ENCODE assay signal across 9 cellular contexts in genomic region chr19:53520163-53520546, GRCh38. TPM values are rescaled to one million over a fixed set of nuclear protein-coding genes. Genes with fewer than 3 reads are reported as not detected.
A peak's percentile ranks its signal among the peaks of the same experiment; 100 is the strongest.
DNase-seq lines count a peak whose midpoint lies in the region; ATAC-seq, FAIRE-seq and TF ChIP-seq lines count a peak whose summit lies in the region.
"Had no signal": no experiment of that assay in that cellular context is flagged by ENCODE, and none has a peak within 500 bp of the region (broad histone marks: within the 10 kb centered on the region; RNA-seq: fewer than 3 reads in every experiment).

No MANE protein-coding gene starts in this region.

- 92% methylated on average over 13 of the region's 13 CpGs for WGBS in SK-N-SH (ENCODE audit: low lambda C conversion rate)
- 58 to 71% (median 69%) methylated on average over 13 of the region's 13 CpGs for WGBS in stomach, 5 donors

- H3K27ac Mint-ChIP-seq in activated naive CD8-positive, alpha-beta T cell treated with anti-CD3 and anti-CD28 coated beads, Interleukin-2, amount 10 ng/mL, durations not matched to agents 7 days and 5 days = peak overlapping the region; percentile 93

- POLR2A ChIA-PET in SK-N-SH (lab: Yijun Ruan, JAX) = interaction anchor here (0.6 kb wide), 1 partner anchor 17 kb away, joined by 3 read pairs; no protein-coding TSS in a partner anchor
- POLR2A ChIA-PET in activated naive CD8-positive, alpha-beta T cell treated with anti-CD3 and anti-CD28 coated beads, Interleukin-2, amount 10 ng/mL, durations not matched to agents 7 days and 5 days (lab: Charles Lee) = interaction anchor here (0.8 to 1.6 kb wide), 3 partner anchors 16 to 35 kb away, joined by 4 to 8 read pairs (median 5); no protein-coding TSS in a partner anchor

- H3K36me3 Mint-ChIP-seq in activated naive CD8-positive, alpha-beta T cell treated with anti-CD3 and anti-CD28 coated beads, Interleukin-2, amount 10 ng/mL, durations not matched to agents 7 days and 5 days = peaks cover 20% of the 10 kb centered on the region

- no peak for TF ChIP-seq RAD21 in SK-N-SH (IDR thresholded peaks at IDR 0.05; ENCODE audit: low read length)

- no peaks in the 10 kb centered on the region for H4K20me1 ChIP-seq in SK-N-SH (ENCODE audit: insufficient read depth)

- ATAC-seq in SK-N-SH treated with all-trans-retinoic acid at 6 μM for 48 hours = no peak
- no peak for ATAC-seq in activated naive CD8-positive, alpha-beta T cell treated with anti-CD3 and anti-CD28 coated beads, Interleukin-2, amount 10 ng/mL, durations not matched to agents 7 days and 5 days (ENCODE audit: low read depth)

- peaks cover 11% of the 10 kb centered on the region for H3K79me2 ChIP-seq in SK-N-SH (ENCODE audit: insufficient read depth)

- no peaks in the 10 kb centered on the region for H3F3A ChIP-seq in SK-N-SH (replicated peaks; ENCODE audit: insufficient read depth)

- peak overlapping the region; percentile 97 for H3K4me2 ChIP-seq in SK-N-SH

- CTCF ChIA-PET in SK-N-SH (lab: Yijun Ruan, JAX) = interaction anchor here (1.0 to 1.8 kb wide), 2 partner anchors 8 to 15 kb away, joined by 4 to 5 read pairs; no protein-coding TSS in a partner anchor

- intact Hi-C loops in kidney (cut with DNase I) = no loop called here
- intact Hi-C loops in stomach (cut with DNase I; ENCODE audit: low total_unique reads) = no loop called here

- no peaks in the 10 kb centered on the region for H3K9me3 ChIP-seq in SK-N-SH
- peaks cover 0 to 6% of the 10 kb centered on the region in 2 donors for H3K9me3 ChIP-seq in kidney (ENCODE audit: control insufficient read depth in 1 of 2, low read length in 2 of 2)
- peaks cover 0 to 22% (median 11%) of the 10 kb centered on the region in 4 donors for H3K9me3 ChIP-seq in stomach

- H3K27me3 ChIP-seq in SK-N-SH (ENCODE audit: insufficient read depth) (no peaks in the 10 kb centered on the region), stomach (no peaks in the 10 kb centered on the region)

- TF ChIP-seq EP300 in SK-N-SH (IDR thresholded peaks at IDR 0.05; ENCODE audit: borderline replicate concordance in 1 of 2, low read depth in 1 of 2, low read length in 1 of 2) (no peak), stomach (IDR thresholded peaks at IDR 0.05) (no peak)

- peak overlapping the region; percentile 50 to 95 for H3K4me3 ChIP-seq in SK-N-SH (ENCODE audit: low read depth in 2 of 2, low read length in 1 of 2)
- peak overlapping the region; percentile 77 to 78 for H3K4me3 ChIP-seq in kidney (ENCODE audit: low read length in 2 of 2)
- H3K4me3 ChIP-seq in stomach = peak overlapping the region; percentile 56 to 71 (median 62)

- peak overlapping the region; percentile 93 for H3K4me3 Mint-ChIP-seq in activated naive CD8-positive, alpha-beta T cell treated with anti-CD3 and anti-CD28 coated beads, Interleukin-2, amount 10 ng/mL, durations not matched to agents 7 days and 5 days

- no peak for TF ChIP-seq POLR2A in stomach (IDR thresholded peaks at IDR 0.05)

- peak overlapping the region; percentile 100 for H2AFZ ChIP-seq in SK-N-SH (ENCODE audit: low read depth)

- peaks cover 10% of the 10 kb centered on the region for H3K9me3 Mint-ChIP-seq in activated naive CD8-positive, alpha-beta T cell treated with anti-CD3 and anti-CD28 coated beads, Interleukin-2, amount 10 ng/mL, durations not matched to agents 7 days and 5 days

- H3K27ac ChIP-seq in SK-N-SH (ENCODE audit: low read depth in 2 of 2, low read length in 1 of 2) (peak overlapping the region; percentile 39 to 79), kidney (ENCODE audit: low read depth in 2 of 2, low read length in 2 of 2) (peak overlapping the region; percentile 45 to 66), stomach (peak overlapping the region; percentile 74 to 88 (median 82))

- H3K36me3 ChIP-seq in SK-N-SH (replicated peaks in 1 of 2; ENCODE audit: control insufficient read depth in 1 of 2, insufficient read depth in 2 of 2, low read length in 1 of 2) (no peaks in the 10 kb centered on the region), kidney (ENCODE audit: control insufficient read depth in 1 of 2, insufficient read depth in 2 of 2, low read length in 2 of 2) (no peaks in the 10 kb centered on the region), stomach (no peaks in the 10 kb centered on the region)

- no peaks in the 10 kb centered on the region for H3K9me2 ChIP-seq in SK-N-SH

- no peaks in the 10 kb centered on the region for H3K27me3 Mint-ChIP-seq in activated naive CD8-positive, alpha-beta T cell treated with anti-CD3 and anti-CD28 coated beads, Interleukin-2, amount 10 ng/mL, durations not matched to agents 7 days and 5 days

- DNase-seq in SK-N-SH = no peak
- DNase-seq in activated naive CD8-positive, alpha-beta T cell treated with anti-CD3 and anti-CD28 coated beads, Interleukin-2, amount 10 ng/mL, durations not matched to agents 7 days and 5 days = no peak
- no peak for DNase-seq in kidney
- no peak for DNase-seq in stomach
- no peak for DNase-seq in glomerular visceral epithelial cell (ENCODE audit: extremely low spot score)
- DNase-seq in NCI-H2171 treated with DMSO at 0.1 percent for 48 hours (lab: John Stamatoyannopoulos, UW) = no peak
- no peak for DNase-seq in DMS 273 (lab: John Stamatoyannopoulos, UW; ENCODE audit: unreplicated experiment)

- TF ChIP-seq CTCF in SK-N-SH (IDR thresholded peaks at IDR 0.05) = no peak
- no peak for TF ChIP-seq CTCF in kidney (IDR thresholded peaks at IDR 0.05; ENCODE audit: borderline replicate concordance, extremely low read depth, insufficient read depth)
- no peak for TF ChIP-seq CTCF in stomach (IDR thresholded peaks at IDR 0.05)

- peaks cover 14% of the 10 kb centered on the region for H3K4me1 Mint-ChIP-seq in activated naive CD8-positive, alpha-beta T cell treated with anti-CD3 and anti-CD28 coated beads, Interleukin-2, amount 10 ng/mL, durations not matched to agents 7 days and 5 days

- H3K4me1 ChIP-seq in SK-N-SH (ENCODE audit: control insufficient read depth in 1 of 2, insufficient read depth in 2 of 2, low read depth in 1 of 2, low read length in 1 of 2) = peaks cover 0 to 8% of the 10 kb centered on the region in 2 experiments; a peak in 1 of 4 replicates
- H3K4me1 ChIP-seq in kidney (ENCODE audit: control insufficient read depth in 1 of 2, insufficient read depth in 1 of 2, low read depth in 1 of 2, low read length in 2 of 2) = peaks cover 0 to 9% of the 10 kb centered on the region in 2 donors
- H3K4me1 ChIP-seq in stomach = peaks cover 8 to 18% (median 17%) of the 10 kb centered on the region in 4 donors

- H3K9ac ChIP-seq in SK-N-SH = no peak overlapping the region
- peak overlapping the region in 1 of 2 donors; percentile 42 for H3K9ac ChIP-seq in kidney (ENCODE audit: low read length in 2 of 2)

- FAIRE-seq in kidney (lab: Jason Lieb, UNC) = no peak
- FAIRE-seq: A204.1 had no signal

TF ChIP-seq in SK-N-SH, 30 proteins besides CTCF, POLR2A, EP300 and RAD21:
- TF ChIP-seq FOXJ3 (CRISPR knock-in tag; IDR thresholded peaks at IDR 0.05) = no peak
- TF ChIP-seq FOXM1 (IDR thresholded peaks at IDR 0.05; ENCODE audit: low read depth) = no peak
- TF ChIP-seq FOSL2 (IDR thresholded peaks at IDR 0.05; ENCODE audit: borderline replicate concordance, low read depth) = no peak
- TF ChIP-seq IRF3 (IDR thresholded peaks at IDR 0.05; ENCODE audit: low read depth, low read length) = no peak
- no peak for TF ChIP-seq POLR2AphosphoS5 (IDR thresholded peaks at IDR 0.05; ENCODE audit: low read depth, low read length)

TF ChIP-seq in SK-N-SH treated with all-trans-retinoic acid at 6 μM for 48 hours, 23 proteins besides CTCF, POLR2A, EP300 and RAD21 (continues in another document):
- TF ChIP-seq ARNTL (CRISPR knock-in tag; IDR thresholded peaks at IDR 0.05; ENCODE audit: borderline replicate concordance, low read depth) = no peak
- no peak for TF ChIP-seq ZC3H10 (CRISPR knock-in tag; IDR thresholded peaks at IDR 0.05)
- TF ChIP-seq OSR1 (CRISPR knock-in tag; IDR thresholded peaks at IDR 0.05) = no peak
- no peak for TF ChIP-seq CSDC2 (CRISPR knock-in tag; IDR thresholded peaks at IDR 0.05)
- TF ChIP-seq POU6F1 (CRISPR knock-in tag; IDR thresholded peaks at IDR 0.05; ENCODE audit: borderline replicate concordance, low read depth) = no peak

RNA-seq across cellular contexts. Expression of gene ZNF331, which starts 17.8 kb away (rescaled TPM):
- polyA plus RNA-seq in SK-N-SH (2012; rRNA removed) = 7.2 and 8.9 TPM in 2 replicates
- 3.0 and 4.2 TPM in 2 replicates for polyA plus RNA-seq in SK-N-SH (2012; cell fraction: cytosol; rRNA removed)
- 41.5 and 46.1 TPM in 2 replicates for polyA plus RNA-seq in SK-N-SH (2012; cell fraction: nucleus; rRNA removed)
- total RNA-seq in activated naive CD8-positive, alpha-beta T cell treated with anti-CD3 and anti-CD28 coated beads, Interleukin-2, amount 10 ng/mL, durations not matched to agents 7 days and 5 days = 10 to 100 TPM; 27.5 to 29.8 TPM
- 22.3 TPM for total RNA-seq in kidney
- 6.5 TPM for polyA plus RNA-seq in kidney (ENCODE audit: insufficient read depth, low read depth, low replicate concordance)
- 10 to 100 TPM in 4 of 5 donors, 1 to 10 TPM in 1; 2.9 to 67.2 (median 17.9) TPM for total RNA-seq in stomach
- polyA plus RNA-seq in stomach = 1 to 10 TPM; 8.1 to 8.9 (median 8.5) TPM

RNA-seq across cellular contexts. Expression of gene ZNF813, which starts 52.6 kb away (rescaled TPM):
- polyA plus RNA-seq in SK-N-SH (2012; rRNA removed) = 0.44 and 0.78 TPM in 2 replicates
- polyA plus RNA-seq in SK-N-SH (2012; cell fraction: cytosol; rRNA removed) = 0.60 and 0.64 TPM in 2 replicates
- polyA plus RNA-seq in SK-N-SH (2012; cell fraction: nucleus; rRNA removed) = 0.25 and 0.49 TPM in 2 replicates
- 1 to 10 TPM; 6.1 to 8.5 TPM for total RNA-seq in activated naive CD8-positive, alpha-beta T cell treated with anti-CD3 and anti-CD28 coated beads, Interleukin-2, amount 10 ng/mL, durations not matched to agents 7 days and 5 days
- total RNA-seq in kidney = 5.1 TPM
- polyA plus RNA-seq in kidney (ENCODE audit: insufficient read depth, low read depth, low replicate concordance) = 1.2 TPM
- total RNA-seq in stomach = 1 to 10 TPM in 4 of 5 donors, under 1 TPM in 1; 0.45 to 6.8 (median 3.5) TPM
- polyA plus RNA-seq in stomach = 1 to 10 TPM in 1 of 3 donors, under 1 TPM in 2; 0.70 to 1.7 (median 1.00) TPM
